34 cellular contexts compared by ENCODE assay signal in genomic region chr3:70870576-70870975, GRCh38.
"Had no signal": no experiment of that assay in that cellular context is flagged by ENCODE, and none has a peak within 500 bp of the region (broad histone marks: within the 10 kb centered on the region; RNA-seq: fewer than 3 reads in every experiment).

No MANE protein-coding gene starts in this region.

- H3K4me3 ChIP-seq: MG63 had no signal

- H3K9ac ChIP-seq: KMS-11 had no signal

- H3K27ac ChIP-seq: KMS-11 had no signal

- H3K27me3 ChIP-seq: MG63 had no signal

- DNase-seq: Kasumi-1, KG1, MG63, MM.1S, MV-4-11, NCI-H1048, NCI-H1092, NCI-H1092 treated with DMSO at 0.1 percent for 48 hours, NCI-H1105, NCI-H1105 treated with DMSO at 0.1 percent for 48 hours, NCI-H1417, NCI-H1417 treated with DMSO at 0.1 percent for 48 hours, NCI-H1436, NCI-H1436 treated with DMSO at 0.1 percent for 48 hours, NCI-H146, NCI-H1694, NCI-H1694 treated with DMSO at 0.1 percent for 48 hours, NCI-H187, NCI-H187 treated with DMSO at 0.1 percent for 48 hours, NCI-H1930, NCI-H2029, NCI-H2029 treated with DMSO at 0.1 percent for 48 hours, NCI-H2081, NCI-H2081 treated with DMSO at 0.1 percent for 48 hours, NCI-H2107, NCI-H2171, NCI-H2171 treated with DMSO at 0.1 percent for 48 hours, NCI-H2227 treated with DMSO at 0.1 percent for 48 hours, NCI-H226, NCI-H345, NCI-H446, NCI-H510A, NCI-H510A treated with DMSO at 0.1 percent for 48 hours had no signal

- H3K9me3 ChIP-seq: MG63 had no signal

- H3K36me3 ChIP-seq: MG63 had no signal

- H3K4me2 ChIP-seq: KMS-11 had no signal
